In genomic region chr12:111222027-111222414, GRCh38 we compare ENCODE assay signal across 29 cellular contexts.
"Had no signal": no experiment of that assay in that cellular context is flagged by ENCODE, and none has a peak within 500 bp of the region (broad histone marks: within the 10 kb centered on the region; RNA-seq: fewer than 3 reads in every experiment).

No MANE protein-coding gene starts in this region.

- H3K4me3 ChIP-seq: cardiac muscle cell had no signal

- H3K4me1 Mint-ChIP-seq: activated T-helper 17 cell treated with anti-CD3 and anti-CD28 coated beads, Interleukin-2, amount 50 U/mL, for 72 hours; central memory CD8-positive, alpha-beta T cell had no signal

- DNase-seq: activated CD4-positive, alpha-beta T cell treated with anti-CD3 and anti-CD28 coated beads, Interleukin-2, amount 10 ng/mL, durations not matched to agents 24 days and 14 days; activated CD4-positive, alpha-beta T cell treated with anti-CD3 and anti-CD28 coated beads, Interleukin-2, amount 50 U/mL, for 4 hours; activated effector memory CD4-positive, alpha-beta T cell treated with anti-CD3 and anti-CD28 coated beads, Interleukin-2, amount 50 U/mL, for 16 hours; activated naive CD4-positive, alpha-beta T cell; activated naive CD4-positive, alpha-beta T cell treated with anti-CD3 and anti-CD28 coated beads, Interleukin-2, amount 50 U/mL, for 16 hours; activated naive CD8-positive, alpha-beta T cell treated with anti-CD3 and anti-CD28 coated beads for 36 hours; activated T-cell treated with anti-CD3 and anti-CD28 coated beads, Interleukin-2, amount 50 U/mL, for 1 hour; amniotic stem cell; aorta; Karpas-422; NCI-H1436 treated with DMSO at 0.1 percent for 48 hours; NCI-H1694 treated with DMSO at 0.1 percent for 48 hours; NCI-H2029; NCI-H510A; NCI-H526; NCI-H748 treated with DMSO at 0.1 percent for 48 hours; NK-92 treated with Interleukin-12 subunit alpha and Interleukin-12 subunit beta, amount 100 ng/mL, for 24 hours; OCI-M1; Right ventricle myocardium superior; SW 1271; T-helper 1 cell; T-helper 2 cell; T-helper 9 cell; WERI-Rb-1 had no signal

- H3K27ac Mint-ChIP-seq: activated CD4-positive, alpha-beta T cell treated with anti-CD3 and anti-CD28 coated beads, Interleukin-2, amount 10 ng/mL, durations not matched to agents 24 days and 14 days; activated CD8-positive, alpha-beta T cell treated with anti-CD3 and anti-CD28 coated beads for 36 hours; activated naive CD8-positive, alpha-beta T cell treated with anti-CD3 and anti-CD28 coated beads for 36 hours; activated T-cell treated with anti-CD3 and anti-CD28 coated beads, Interleukin-2, amount 50 U/mL, for 72 hours; activated T-helper 17 cell treated with anti-CD3 and anti-CD28 coated beads, Interleukin-2, amount 50 U/mL, for 72 hours had no signal

- H3K36me3 ChIP-seq: cardiac muscle cell, WERI-Rb-1 had no signal

- H3K36me3 Mint-ChIP-seq: activated naive CD8-positive, alpha-beta T cell treated with anti-CD3 and anti-CD28 coated beads for 36 hours had no signal

- H3K4me3 Mint-ChIP-seq: activated CD4-positive, alpha-beta T cell treated with anti-CD3 and anti-CD28 coated beads, Interleukin-2, amount 10 ng/mL, durations not matched to agents 24 days and 14 days; activated CD8-positive, alpha-beta T cell treated with anti-CD3 and anti-CD28 coated beads for 36 hours; activated naive CD8-positive, alpha-beta T cell treated with anti-CD3 and anti-CD28 coated beads for 36 hours; activated T-cell treated with anti-CD3 and anti-CD28 coated beads, Interleukin-2, amount 50 U/mL, for 72 hours; activated T-helper 17 cell treated with anti-CD3 and anti-CD28 coated beads, Interleukin-2, amount 50 U/mL, for 72 hours; central memory CD8-positive, alpha-beta T cell had no signal

- H3K9me3 Mint-ChIP-seq: activated CD4-positive, alpha-beta T cell treated with anti-CD3 and anti-CD28 coated beads, Interleukin-2, amount 10 ng/mL, durations not matched to agents 24 days and 14 days; activated CD8-positive, alpha-beta T cell treated with anti-CD3 and anti-CD28 coated beads for 36 hours; activated naive CD8-positive, alpha-beta T cell treated with anti-CD3 and anti-CD28 coated beads for 36 hours; activated T-cell treated with anti-CD3 and anti-CD28 coated beads, Interleukin-2, amount 50 U/mL, for 72 hours; activated T-helper 17 cell treated with anti-CD3 and anti-CD28 coated beads, Interleukin-2, amount 50 U/mL, for 72 hours; central memory CD8-positive, alpha-beta T cell had no signal

- H3K27ac ChIP-seq: cardiac muscle cell, WERI-Rb-1 had no signal

- H3K27me3 Mint-ChIP-seq: activated CD4-positive, alpha-beta T cell treated with anti-CD3 and anti-CD28 coated beads, Interleukin-2, amount 10 ng/mL, durations not matched to agents 24 days and 14 days; activated CD8-positive, alpha-beta T cell treated with anti-CD3 and anti-CD28 coated beads for 36 hours; activated naive CD8-positive, alpha-beta T cell treated with anti-CD3 and anti-CD28 coated beads for 36 hours had no signal

- H3K27me3 ChIP-seq: cardiac muscle cell had no signal
